ENCODE assay signal across 17 cellular contexts in genomic region chr9:21996858-21997257, GRCh38. TPM values are rescaled to one million over a fixed set of nuclear protein-coding genes. Genes with fewer than 3 reads are reported as not detected.
DNase-seq lines count a peak whose midpoint lies in the region; ATAC-seq and TF ChIP-seq lines count a peak whose summit lies in the region.
"Had no signal": no experiment of that assay in that cellular context is flagged by ENCODE, and none has a peak within 500 bp of the region (broad histone marks: within the 10 kb centered on the region; RNA-seq: fewer than 3 reads in every experiment).

No MANE protein-coding gene starts in this region.

- no peak for ATAC-seq in GM18907 (IDR thresholded peaks at IDR 0.05; ENCODE audit: unreplicated experiment)
- ATAC-seq: left colon; sciatic nerve; stimulated activated naive CD8-positive, alpha-beta T cell treated with anti-CD3 and anti-CD28 coated beads, Interleukin-15, amount 100 ng/mL, for 72 hours had no signal

- H3K36me3 Mint-ChIP-seq in activated naive CD8-positive, alpha-beta T cell = no peaks in the 10 kb centered on the region
- H3K36me3 Mint-ChIP-seq in activated naive CD8-positive, alpha-beta T cell treated with anti-CD3 and anti-CD28 coated beads for 36 hours = peaks cover 3% of the 10 kb centered on the region

- H3K9ac ChIP-seq in Karpas-422 (ENCODE audit: low read length) (peak overlapping the region; percentile 91), smooth muscle cell (ENCODE audit: low read depth) (no peak overlapping the region)

- H3K27me3 Mint-ChIP-seq in activated naive CD8-positive, alpha-beta T cell = peaks cover 19% of the 10 kb centered on the region
- H3K27me3 Mint-ChIP-seq in activated naive CD8-positive, alpha-beta T cell treated with anti-CD3 and anti-CD28 coated beads for 36 hours = peaks cover 70% of the 10 kb centered on the region

- H3K4me2 ChIP-seq in Karpas-422 (ENCODE audit: low read depth, low read length, poor library complexity, severe bottlenecking) = peak overlapping the region; percentile 83
- H3K4me2 ChIP-seq in smooth muscle cell = peak overlapping the region; percentile 83

- H3K4me1 Mint-ChIP-seq in activated naive CD8-positive, alpha-beta T cell (ENCODE audit: low read depth) = peaks cover 9% of the 10 kb centered on the region
- H3K4me1 Mint-ChIP-seq in activated naive CD8-positive, alpha-beta T cell treated with anti-CD3 and anti-CD28 coated beads for 36 hours = peaks cover 6% of the 10 kb centered on the region

- no peaks in the 10 kb centered on the region for H4K20me1 ChIP-seq in Karpas-422 (ENCODE audit: insufficient read depth, low read depth, low read length)
- peaks cover 4% of the 10 kb centered on the region for H4K20me1 ChIP-seq in smooth muscle cell (ENCODE audit: low read depth)

- no peak overlapping the region for H3K27ac ChIP-seq in Karpas-422 (ENCODE audit: low read length)
- H3K27ac ChIP-seq in smooth muscle cell (ENCODE audit: low read depth) = peak overlapping the region; percentile 90
- no peak overlapping the region for H3K27ac ChIP-seq in coronary artery
- H3K27ac ChIP-seq: epithelial cell of prostate had no signal

- no peaks in the 10 kb centered on the region for H3K9me3 Mint-ChIP-seq in activated naive CD8-positive, alpha-beta T cell (ENCODE audit: low read depth)
- H3K9me3 Mint-ChIP-seq in activated naive CD8-positive, alpha-beta T cell treated with anti-CD3 and anti-CD28 coated beads for 36 hours = peaks cover 7% of the 10 kb centered on the region
- H3K9me3 Mint-ChIP-seq: stimulated activated naive CD8-positive, alpha-beta T cell treated with anti-CD3 and anti-CD28 coated beads, Interleukin-15, amount 100 ng/mL, for 72 hours had no signal

- no peaks in the 10 kb centered on the region for H3K9me2 ChIP-seq in Karpas-422 (replicated peaks; ENCODE audit: insufficient read depth, low read length)

- H3K4me3 ChIP-seq in Karpas-422 (ENCODE audit: low read length) (peak overlapping the region; percentile 86), astrocyte of the spinal cord (ENCODE audit: low read depth, low read length) (peak overlapping the region; percentile 1), smooth muscle cell (no peak overlapping the region), coronary artery (no peak overlapping the region)

- H2AFZ ChIP-seq in Karpas-422 (ENCODE audit: low read length) = no peak overlapping the region
- no peak overlapping the region for H2AFZ ChIP-seq in smooth muscle cell (ENCODE audit: low read depth)

- H3K4me3 Mint-ChIP-seq in activated naive CD8-positive, alpha-beta T cell = peak overlapping the region; percentile 64
- H3K4me3 Mint-ChIP-seq in activated naive CD8-positive, alpha-beta T cell treated with anti-CD3 and anti-CD28 coated beads for 36 hours = no peak overlapping the region

- peaks cover 85% of the 10 kb centered on the region for H3K79me2 ChIP-seq in Karpas-422 (ENCODE audit: low read length)
- peaks cover 25% of the 10 kb centered on the region for H3K79me2 ChIP-seq in smooth muscle cell (ENCODE audit: low read depth)

- DNase-seq in activated naive CD8-positive, alpha-beta T cell treated with anti-CD3 and anti-CD28 coated beads for 36 hours = no peak
- DNase-seq in Karpas-422 = no peak
- no peak for DNase-seq in astrocyte of the spinal cord (ENCODE audit: low read depth, low spot score)
- no peak for DNase-seq in smooth muscle cell (lab: John Stamatoyannopoulos, UW; ENCODE audit: unreplicated experiment)
- no peak for DNase-seq in coronary artery (ENCODE audit: low spot score)
- DNase-seq in NCI-H128 (lab: John Stamatoyannopoulos, UW; ENCODE audit: unreplicated experiment) = no peak
- DNase-seq: activated T-cell treated with anti-CD3 and anti-CD28 coated beads, Interleukin-2, amount 50 U/mL, for 48 hours; AML-193; head of caudate nucleus; left colon; stimulated activated naive CD8-positive, alpha-beta T cell treated with anti-CD3 and anti-CD28 coated beads, Interleukin-15, amount 100 ng/mL, for 72 hours had no signal

- H3K27ac Mint-ChIP-seq in activated naive CD8-positive, alpha-beta T cell = no peak overlapping the region
- no peak overlapping the region for H3K27ac Mint-ChIP-seq in activated naive CD8-positive, alpha-beta T cell treated with anti-CD3 and anti-CD28 coated beads for 36 hours

- in situ Hi-C loops in astrocyte of the spinal cord (cut with HindIII; ENCODE audit: low sequenced_read_pairs) = no loop called here

- H3K27me3 ChIP-seq in Karpas-422 (ENCODE audit: low read length) (no peaks in the 10 kb centered on the region), smooth muscle cell (ENCODE audit: low read depth) (no peaks in the 10 kb centered on the region)

- H3K9me3 ChIP-seq in Karpas-422 (ENCODE audit: low read length) = no peaks in the 10 kb centered on the region
- no peaks in the 10 kb centered on the region for H3K9me3 ChIP-seq in smooth muscle cell (replicated peaks; ENCODE audit: low read depth)

- no peaks in the 10 kb centered on the region; the same call in 1 of the 2 replicates for H3K36me3 ChIP-seq in Karpas-422 (ENCODE audit: insufficient read depth, low read length)
- H3K36me3 ChIP-seq in smooth muscle cell (ENCODE audit: low read depth) = no peaks in the 10 kb centered on the region

- peaks cover 8% of the 10 kb centered on the region for H3F3A ChIP-seq in smooth muscle cell (ENCODE audit: low read depth)

- peaks cover 51% of the 10 kb centered on the region for H3K4me1 ChIP-seq in Karpas-422 (ENCODE audit: low read length)
- H3K4me1 ChIP-seq in smooth muscle cell (ENCODE audit: low read depth) = peaks cover 16% of the 10 kb centered on the region

- no peak for TF ChIP-seq CTCF in astrocyte of the spinal cord (IDR thresholded peaks at IDR 0.05; ENCODE audit: low read depth, low read length)
- no peak for TF ChIP-seq CTCF in smooth muscle cell (IDR thresholded peaks at IDR 0.05; ENCODE audit: borderline replicate concordance, insufficient read depth, poor library complexity, severe bottlenecking)
- TF ChIP-seq CTCF in coronary artery (IDR thresholded peaks at IDR 0.05) = no peak

- 66% methylated on average over 5 of the region's 5 CpGs for WGBS in smooth muscle cell (ENCODE audit: low lambda C conversion rate)

RNA-seq across cellular contexts. Expression of gene CDKN2B-AS1, which starts 2.3 kb away (rescaled TPM):
- under 1 TPM in 1 of 2 experiments, not detected in 1; 0.10 TPM for total RNA-seq in activated naive CD8-positive, alpha-beta T cell treated with anti-CD3 and anti-CD28 coated beads for 36 hours
- total RNA-seq in Karpas-422 (2014; rRNA removed; shearing (Covaris generic); ENCODE audit: low replicate concordance) = 14.5 and 35.3 TPM in 2 replicates
- total RNA-seq in smooth muscle cell = 23.7 and 38.5 TPM in 2 replicates
- 31.7 and 32.7 TPM in 2 replicates for polyA plus RNA-seq in smooth muscle cell
- total RNA-seq: H7 had no signal
- polyA plus RNA-seq: neural cell had no signal

RNA-seq across cellular contexts. Expression of gene CDKN2A, which starts 2.7 kb away (rescaled TPM):
- 1 to 10 TPM in 1 of 2 experiments, under 1 TPM in 1; 0.97 to 1.5 TPM for total RNA-seq in activated naive CD8-positive, alpha-beta T cell treated with anti-CD3 and anti-CD28 coated beads for 36 hours
- total RNA-seq in Karpas-422 (2014; rRNA removed; shearing (Covaris generic); ENCODE audit: low replicate concordance) = 88.7 and 254 TPM in 2 replicates
- total RNA-seq in smooth muscle cell = 66.3 and 69.4 TPM in 2 replicates
- polyA plus RNA-seq in smooth muscle cell = 77.5 and 146 TPM in 2 replicates
- total RNA-seq: H7 had no signal
- polyA plus RNA-seq: neural cell had no signal

RNA-seq across cellular contexts. Expression of gene CDKN2B, which starts 12.2 kb away (rescaled TPM):
- total RNA-seq in activated naive CD8-positive, alpha-beta T cell treated with anti-CD3 and anti-CD28 coated beads for 36 hours = not detected
- 2.0 and 4.3 TPM in 2 replicates for total RNA-seq in Karpas-422 (2014; rRNA removed; shearing (Covaris generic); ENCODE audit: low replicate concordance)
- 184 and 192 TPM in 2 replicates for total RNA-seq in smooth muscle cell
- polyA plus RNA-seq in smooth muscle cell = 116 and 157 TPM in 2 replicates

Comparison
In these comparisons a context has a peak if more than half of its experiments do, and no peak if none do; other contexts are left out.
1. H3K4me3 ChIP-seq: peak in Karpas-422 (single experiment) and astrocyte of the spinal cord (single experiment); none in smooth muscle cell (single experiment) and coronary artery (single experiment).
2. RNA of gene CDKN2B-AS1, which starts 2.3 kb away (total RNA-seq): 23.7 to 38.5 TPM in smooth muscle cell and 14.5 to 35.3 TPM in Karpas-422; 0.10 TPM in activated naive CD8-positive, alpha-beta T cell treated with anti-CD3 and anti-CD28 coated beads for 36 hours; every median in the first group is over 10 times any median in the second.
3. RNA of gene CDKN2A, which starts 2.7 kb away (total RNA-seq): 88.7 to 254 TPM in Karpas-422 and 66.3 to 69.4 TPM in smooth muscle cell; 0.97 to 1.5 TPM in activated naive CD8-positive, alpha-beta T cell treated with anti-CD3 and anti-CD28 coated beads for 36 hours; every median in the first group is over 10 times any median in the second.
4. RNA of gene CDKN2B, which starts 12.2 kb away (total RNA-seq): 184 to 192 TPM in smooth muscle cell; 2.0 to 4.3 TPM in Karpas-422 and not detected in activated naive CD8-positive, alpha-beta T cell treated with anti-CD3 and anti-CD28 coated beads for 36 hours; every median in the first group is over 10 times any median in the second.